ENCODE assay signal across 17 cellular contexts in genomic region chr5:91302335-91302734, GRCh38.
DNase-seq lines count a peak whose midpoint lies in the region; ATAC-seq and TF ChIP-seq lines count a peak whose summit lies in the region.
"Had no signal": no experiment of that assay in that cellular context is flagged by ENCODE, and none has a peak within 500 bp of the region (broad histone marks: within the 10 kb centered on the region; RNA-seq: fewer than 3 reads in every experiment).

No MANE protein-coding gene starts in this region.

- H3K4me2 ChIP-seq in DOHH2 (ENCODE audit: low read length): no peak overlapping the region
- no peak overlapping the region for H3K4me2 ChIP-seq in Loucy (ENCODE audit: low read depth, low read length, poor library complexity, severe bottlenecking)
- H3K4me2 ChIP-seq: BLaER1 had no signal

- H3K9ac ChIP-seq in Loucy (ENCODE audit: low read depth, low read length, poor library complexity, severe bottlenecking): no peak overlapping the region
- H3K9ac ChIP-seq: BLaER1 had no signal

- H3K27me3 ChIP-seq in DOHH2 (ENCODE audit: control insufficient read depth, low read length) (no peaks in the 10 kb centered on the region), Loucy (ENCODE audit: insufficient read depth, low read length, poor library complexity, severe bottlenecking) (no peaks in the 10 kb centered on the region), neutrophil (no peaks in the 10 kb centered on the region), ascending aorta (no peaks in the 10 kb centered on the region)
- H3K27me3 ChIP-seq: BLaER1 had no signal

- H3K79me2 ChIP-seq in DOHH2 (ENCODE audit: control insufficient read depth, low read length) (no peaks in the 10 kb centered on the region), Loucy (ENCODE audit: insufficient read depth, low read length) (no peaks in the 10 kb centered on the region)

- H3K4me1 ChIP-seq in DOHH2 (ENCODE audit: control insufficient read depth, low read length) (no peaks in the 10 kb centered on the region), Loucy (ENCODE audit: insufficient read depth, low read length, poor library complexity, severe bottlenecking) (no peaks in the 10 kb centered on the region), neutrophil (ENCODE audit: control insufficient read depth in 1 of 2, insufficient read depth in 1 of 2, low read depth in 1 of 2, low read length in 1 of 2) (peaks cover 62 to 79% of the 10 kb centered on the region in 2 experiments), ascending aorta (no peaks in the 10 kb centered on the region)
- H3K4me1 ChIP-seq: BLaER1 had no signal

- intact Hi-C loops in ascending aorta (cut with DNase I): no loop called here

- H2AFZ ChIP-seq in Loucy (ENCODE audit: low read length): no peak overlapping the region

- no peak overlapping the region for H3K27ac ChIP-seq in DOHH2 (ENCODE audit: low read depth, low read length)
- H3K27ac ChIP-seq in angular gyrus (ENCODE audit: low read depth, low read length): peak overlapping the region; percentile 78
- peak overlapping the region; percentile 98 for H3K27ac ChIP-seq in neutrophil
- no peak overlapping the region for H3K27ac ChIP-seq in ascending aorta
- H3K27ac ChIP-seq: BLaER1, RWPE1 had no signal

- DNase-seq in NCI-H1436 treated with DMSO at 0.1 percent for 48 hours (lab: John Stamatoyannopoulos, UW) (no peak), ascending aorta (ENCODE audit: low spot score in 2 of 2) (no peak)
- no peak for DNase-seq in stimulated activated naive CD4-positive, alpha-beta T cell treated with Interleukin-2 at 50 U/mL for 16 hours (lab: John Stamatoyannopoulos, UW)
- DNase-seq: activated CD4-positive, alpha-beta T cell treated with anti-CD3 and anti-CD28 coated beads for 36 hours; activated naive CD4-positive, alpha-beta T cell treated with anti-CD3 and anti-CD28 coated beads, Interleukin-2, amount 50 U/mL, for 16 hours; DND-41; effector CD8-positive, alpha-beta T cell; NCI-H1694 treated with DMSO at 0.1 percent for 48 hours; NCI-H524; T-helper 2 cell had no signal

- H3K9me3 ChIP-seq in DOHH2 (ENCODE audit: control insufficient read depth, insufficient read depth, low read length) (no peaks in the 10 kb centered on the region), Loucy (ENCODE audit: insufficient read depth, low read depth, low read length) (no peaks in the 10 kb centered on the region), neutrophil (no peaks in the 10 kb centered on the region), ascending aorta (no peaks in the 10 kb centered on the region)
- H3K9me3 ChIP-seq: BLaER1 had no signal

- TF ChIP-seq CTCF in DOHH2 (IDR thresholded peaks at IDR 0.05; ENCODE audit: low read depth, low read length, poor library complexity, severe bottlenecking) (peak; percentile 14), Loucy (conservative IDR thresholded peaks at IDR 0.05; ENCODE audit: low read length) (peak; percentile 36), neutrophil (IDR thresholded peaks at IDR 0.05) (no peak), ascending aorta (IDR thresholded peaks at IDR 0.05) (no peak)

- H3F3A ChIP-seq in DOHH2 (ENCODE audit: control insufficient read depth, insufficient read depth): no peaks in the 10 kb centered on the region
- H3F3A ChIP-seq in Loucy (ENCODE audit: low read depth): no peaks in the 10 kb centered on the region

- H4K20me1 ChIP-seq in DOHH2 (ENCODE audit: control insufficient read depth, insufficient read depth, low read depth, low read length): no peaks in the 10 kb centered on the region
- no peaks in the 10 kb centered on the region for H4K20me1 ChIP-seq in Loucy (ENCODE audit: insufficient read depth, low read length, poor library complexity, severe bottlenecking)
- H4K20me1 ChIP-seq: BLaER1 had no signal

- H3K9me2 ChIP-seq in DOHH2 (replicated peaks; ENCODE audit: control insufficient read depth, low read length) (no peaks in the 10 kb centered on the region), Loucy (replicated peaks; ENCODE audit: low read depth, low read length) (no peaks in the 10 kb centered on the region)

- H3K4me3 ChIP-seq in DOHH2 (ENCODE audit: low read length): no peak overlapping the region
- no peak overlapping the region for H3K4me3 ChIP-seq in Loucy (ENCODE audit: low read length, poor library complexity, severe bottlenecking)
- peak overlapping the region in 1 of 2 experiments; percentile 50 for H3K4me3 ChIP-seq in neutrophil (ENCODE audit: low read depth in 1 of 2, low read length in 1 of 2)
- H3K4me3 ChIP-seq in ascending aorta: no peak overlapping the region
- H3K4me3 ChIP-seq: BLaER1 had no signal

- no peak for ATAC-seq in HG02763 (IDR thresholded peaks at IDR 0.05; ENCODE audit: unreplicated experiment)
- ATAC-seq: activated CD4-positive, alpha-beta T cell treated with anti-CD3 and anti-CD28 coated beads for 36 hours had no signal

- H3K36me3 ChIP-seq in DOHH2 (ENCODE audit: control insufficient read depth, low read length) (no peaks in the 10 kb centered on the region), Loucy (ENCODE audit: insufficient read depth, low read length) (no peaks in the 10 kb centered on the region), neutrophil (peaks cover 54% of the 10 kb centered on the region), ascending aorta (no peaks in the 10 kb centered on the region)
- H3K36me3 ChIP-seq: BLaER1 had no signal

Comparison
In these comparisons a context has a peak if more than half of its experiments do, and no peak if none do; other contexts are left out.
1. H3K27ac ChIP-seq: peak in angular gyrus (single experiment) and neutrophil (single experiment); none in DOHH2 (single experiment) and ascending aorta (0 of 2).
2. CTCF ChIP-seq: peak in DOHH2 (single experiment) and Loucy (single experiment); none in neutrophil (single experiment) and ascending aorta (0 of 3).